Comparison of ENCODE assay signal across 2 cellular contexts in genomic region chr4:183328832-183329231, GRCh38.
TF ChIP-seq lines count a peak whose summit lies in the region.

No MANE protein-coding gene starts in this region.

TF ChIP-seq in endothelial cell of umbilical vein, 7 proteins besides CTCF, POLR2A, EP300 and RAD21:
- TF ChIP-seq MAX (IDR thresholded peaks at IDR 0.05; ENCODE audit: insufficient read depth, insufficient read length) (no peak), MYC (IDR thresholded peaks at IDR 0.05; ENCODE audit: low read depth, low read length) (no peak), EZH2 (IDR thresholded peaks at IDR 0.05; ENCODE audit: borderline replicate concordance, low read depth, low read length, severe bottlenecking) (no peak), JUN (IDR thresholded peaks at IDR 0.05; ENCODE audit: borderline replicate concordance, insufficient read depth, insufficient read length, low read depth) (no peak), POLR2AphosphoS5 (IDR thresholded peaks at IDR 0.05; ENCODE audit: insufficient read depth, low read depth, low read length) (no peak), FOS (IDR thresholded peaks at IDR 0.05; ENCODE audit: borderline replicate concordance, insufficient read depth, low read length) (no peak), GATA2 (IDR thresholded peaks at IDR 0.05; ENCODE audit: insufficient read depth, insufficient read length, low read depth, low read length) (no peak)

TF ChIP-seq in HepG2, 621 proteins besides CTCF, POLR2A, EP300 and RAD21 (continues in another document):
- TF ChIP-seq NFATC3 (CRISPR knock-in tag; IDR thresholded peaks at IDR 0.05), result no peak
- TF ChIP-seq GFI1 (CRISPR knock-in tag; IDR thresholded peaks at IDR 0.05; ENCODE audit: borderline replicate concordance), result 0 out of 2 replicates have a peak, but pooled peaks have one; percentile 38
- TF ChIP-seq PHB2 (IDR thresholded peaks at IDR 0.05; ENCODE audit: partially characterized antibody), result no peak
- no peak for TF ChIP-seq SKI (IDR thresholded peaks at IDR 0.05; ENCODE audit: partially characterized antibody)
- TF ChIP-seq ETS1 (CRISPR knock-in tag; IDR thresholded peaks at IDR 0.05), result no peak
- TF ChIP-seq DDIT3 (CRISPR knock-in tag; IDR thresholded peaks at IDR 0.05), result no peak
- no peak for TF ChIP-seq ZNF510 (CRISPR knock-in tag; IDR thresholded peaks at IDR 0.05; ENCODE audit: low read depth)
- 0 out of 2 replicates have a peak, but pooled peaks have one; percentile 11 for TF ChIP-seq SOX5 (CRISPR knock-in tag; IDR thresholded peaks at IDR 0.05; ENCODE audit: borderline replicate concordance)
- no peak for TF ChIP-seq ZFAT (CRISPR knock-in tag; conservative IDR thresholded peaks at IDR 0.05)
- no peak for TF ChIP-seq ATF5 (CRISPR knock-in tag; IDR thresholded peaks at IDR 0.05; ENCODE audit: low read depth)
- TF ChIP-seq ZHX2 (IDR thresholded peaks at IDR 0.05; ENCODE audit: low read depth), result no peak
- no peak for TF ChIP-seq ZHX2 (CRISPR knock-in tag; IDR thresholded peaks at IDR 0.05; ENCODE audit: borderline replicate concordance)
- TF ChIP-seq CEBPG (CRISPR knock-in tag; IDR thresholded peaks at IDR 0.05), result no peak
- no peak for TF ChIP-seq SOX13 (IDR thresholded peaks at IDR 0.05)
- 0 out of 4 replicates have a peak, but pooled peaks of 1 of the 2 experiments have one; percentile 7 for TF ChIP-seq SOX13 (CRISPR knock-in tag; conservative IDR thresholded peaks at IDR 0.05 in 1 of 2, IDR thresholded peaks at IDR 0.05 in 1 of 2)
- no peak for TF ChIP-seq ZNF550 (CRISPR knock-in tag; IDR thresholded peaks at IDR 0.05; ENCODE audit: borderline replicate concordance)
- no peak for TF ChIP-seq ZNF407 (CRISPR knock-in tag; IDR thresholded peaks at IDR 0.05; ENCODE audit: not compliant biosample characterization)
- peak; percentile 14; the same call in 1 of the 2 replicates for TF ChIP-seq FOSL2 (CRISPR knock-in tag; IDR thresholded peaks at IDR 0.05)
- TF ChIP-seq ZNF121 (CRISPR knock-in tag; IDR thresholded peaks at IDR 0.05), result no peak
- no peak for TF ChIP-seq TOE1 (CRISPR knock-in tag; IDR thresholded peaks at IDR 0.05)
- TF ChIP-seq ADNP (CRISPR knock-in tag; IDR thresholded peaks at IDR 0.05), result no peak
- TF ChIP-seq FOXJ3 (CRISPR knock-in tag; IDR thresholded peaks at IDR 0.05; ENCODE audit: borderline replicate concordance), result no peak
- no peak for TF ChIP-seq ZNF878 (CRISPR knock-in tag; IDR thresholded peaks at IDR 0.05)
- TF ChIP-seq ZMAT5 (CRISPR knock-in tag; IDR thresholded peaks at IDR 0.05; ENCODE audit: borderline replicate concordance, low read depth), result no peak
- TF ChIP-seq HMGXB4 (CRISPR knock-in tag; IDR thresholded peaks at IDR 0.05; ENCODE audit: borderline replicate concordance in 1 of 2, low read depth in 1 of 2), result no peak
- TF ChIP-seq ZNF367 (CRISPR knock-in tag; IDR thresholded peaks at IDR 0.05; ENCODE audit: borderline replicate concordance), result no peak
- TF ChIP-seq ZNF12 (CRISPR knock-in tag; IDR thresholded peaks at IDR 0.05), result no peak
- no peak for TF ChIP-seq E2F5 (CRISPR knock-in tag; conservative IDR thresholded peaks at IDR 0.05)
- TF ChIP-seq FOXA3 (CRISPR knock-in tag; IDR thresholded peaks at IDR 0.05), result peak; percentile 33; the same call in 1 of the 2 replicates
- no peak for TF ChIP-seq KDM1A (CRISPR knock-in tag; IDR thresholded peaks at IDR 0.05)
